ENCODE assay signal across 24 cellular contexts in genomic region chr4:139481465-139481864, GRCh38. TPM values are rescaled to one million over a fixed set of nuclear protein-coding genes. Genes with fewer than 3 reads are reported as not detected.
DNase-seq lines count a peak whose midpoint lies in the region; ATAC-seq, FAIRE-seq and TF ChIP-seq lines count a peak whose summit lies in the region.
"Had no signal": no experiment of that assay in that cellular context is flagged by ENCODE, and none has a peak within 500 bp of the region (broad histone marks: within the 10 kb centered on the region; RNA-seq: fewer than 3 reads in every experiment).

No MANE protein-coding gene starts in this region.

- no peaks in the 10 kb centered on the region for H3K79me1 ChIP-seq in IMR-90 (ENCODE audit: low read depth in 1 of 2, low read length in 2 of 2)
- H3K79me1 ChIP-seq in trophoblast cell (ENCODE audit: low read length): no peaks in the 10 kb centered on the region

- no peak overlapping the region for H3K56ac ChIP-seq in IMR-90 (ENCODE audit: extremely low read depth, insufficient read depth, low read length)

- H2BK120ac ChIP-seq in IMR-90 (ENCODE audit: low read depth, low read length) (no peak overlapping the region), trophoblast cell (ENCODE audit: insufficient read depth, low read length, poor library complexity) (no peak overlapping the region)

- FAIRE-seq in bronchial epithelial cell (lab: Jason Lieb, UNC): peak; percentile 47
- FAIRE-seq: A549, G401.6, GM12892, H1 had no signal

- no peak for TF ChIP-seq RAD21 in IMR-90 (IDR thresholded peaks at IDR 0.05; ENCODE audit: low read length)

- H4K20me1 ChIP-seq in IMR-90 (ENCODE audit: insufficient read depth, low read length): no peaks in the 10 kb centered on the region
- H4K20me1 ChIP-seq: BLaER1 treated with 17β-estradiol and CSF1 and Interleukin-3, amounts not matched to agents 10 nM and 100 nM had no signal

- H2BK15ac ChIP-seq in IMR-90 (ENCODE audit: low read depth, low read length): no peak overlapping the region

- H4K5ac ChIP-seq in IMR-90 (ENCODE audit: low read depth, low read length): no peak overlapping the region

- CTCF ChIA-PET in IMR-90 (lab: Yijun Ruan, JAX): no interaction called here

- H3K27ac ChIP-seq in IMR-90 (ENCODE audit: insufficient read depth, low read length) (no peak overlapping the region), right lobe of liver (no peak overlapping the region), trophoblast cell (ENCODE audit: low read depth, low read length) (no peak overlapping the region)
- H3K27ac ChIP-seq: A549; BLaER1 treated with 17β-estradiol and CSF1 and Interleukin-3, amounts not matched to agents 10 nM and 100 nM; GM23248 had no signal

- BruUV-seq in IMR-90 (replicated peaks; lab: Mats Ljungman, UMichigan): no TSS peak

- H3K79me2 ChIP-seq in trophoblast cell (ENCODE audit: control insufficient read depth, insufficient read depth, low read length, poor library complexity): no peaks in the 10 kb centered on the region

- H3K14ac ChIP-seq in IMR-90 (replicated peaks; ENCODE audit: low read depth, low read length) (no peak overlapping the region), trophoblast cell (ENCODE audit: low read length) (no peak overlapping the region)

- POLR2A ChIA-PET in IMR-90 (lab: Charles Lee; ENCODE audit: unreplicated experiment): no interaction called here

- H4K8ac ChIP-seq in IMR-90 (ENCODE audit: low read depth in 2 of 2, low read length in 2 of 2): no peak overlapping the region
- H4K8ac ChIP-seq in trophoblast cell (ENCODE audit: low read depth, low read length): no peak overlapping the region

- peaks cover 3% of the 10 kb centered on the region; the same call in 1 of the 2 replicates for H3K4me1 ChIP-seq in IMR-90 (ENCODE audit: control insufficient read depth, insufficient read depth, low read length)
- peaks cover 0 to 21% (median 6%) of the 10 kb centered on the region in 4 donors for H3K4me1 ChIP-seq in right lobe of liver
- peaks cover 0 to 2% of the 10 kb centered on the region in 2 experiments for H3K4me1 ChIP-seq in trophoblast cell (ENCODE audit: control insufficient read depth in 1 of 2, insufficient read depth in 2 of 2, low read length in 2 of 2)
- H3K4me1 ChIP-seq: A549, BE2C had no signal

- TF ChIP-seq CTCF in IMR-90 (conservative IDR thresholded peaks at IDR 0.05; ENCODE audit: low read depth, low read length): no peak
- TF ChIP-seq CTCF in bronchial epithelial cell (IDR thresholded peaks at IDR 0.05; ENCODE audit: insufficient read depth, low read length, severe bottlenecking): no peak
- no peak for TF ChIP-seq CTCF in right lobe of liver (IDR thresholded peaks at IDR 0.05)

- H3K9me3 ChIP-seq in IMR-90 (ENCODE audit: control insufficient read depth, insufficient read depth, low read length): no peaks in the 10 kb centered on the region
- H3K9me3 ChIP-seq in right lobe of liver: no peaks in the 10 kb centered on the region
- H3K9me3 ChIP-seq in trophoblast cell (ENCODE audit: insufficient read depth, low read depth, low read length): no peaks in the 10 kb centered on the region
- H3K9me3 ChIP-seq: A549; BE2C; BLaER1 treated with 17β-estradiol and CSF1 and Interleukin-3, amounts not matched to agents 10 nM and 100 nM had no signal

- no CpG with 5 or more reads among the region's 1 CpG for WGBS in IMR-90 (ENCODE audit: extremely low coverage in 2 of 2, insufficient read length in 1 of 2), 2 experiments
- WGBS in right lobe of liver (ENCODE audit: insufficient coverage, low coverage, low lambda C conversion rate, missing lambda C conversion rate): 7% methylated on average over 1 of the region's 1 CpG
- no CpG with 5 or more reads among the region's 1 CpG for WGBS in trophoblast cell (ENCODE audit: extremely low coverage, insufficient coverage, insufficient read length)

- H3K18ac ChIP-seq in IMR-90 (ENCODE audit: low read depth, low read length) (no peak overlapping the region), trophoblast cell (ENCODE audit: low read length) (no peak overlapping the region)

- peak overlapping the region; percentile 31 for H2AK9ac ChIP-seq in IMR-90 (replicated peaks; ENCODE audit: low read depth, low read length, poor library complexity)

- TF ChIP-seq POLR2A in IMR-90 (IDR thresholded peaks at IDR 0.05; ENCODE audit: low read depth, low read length) (no peak), right lobe of liver (IDR thresholded peaks at IDR 0.05) (no peak)

- in situ Hi-C loops in IMR-90 (cut with MboI; ENCODE audit: low sequenced_read_pairs): no loop called here

- no peaks in the 10 kb centered on the region; the same call in 1 of the 2 replicates for H3K9me1 ChIP-seq in IMR-90 (ENCODE audit: insufficient read depth, low read length)

- ATAC-seq in IMR-90 (ENCODE audit: low read depth) (no peak), right lobe of liver (peak; percentile 77 to 88 (median 84)), HG02938 (IDR thresholded peaks at IDR 0.05; ENCODE audit: unreplicated experiment) (no peak)
- ATAC-seq: A549, HCT116 had no signal

- no peak for DNase-seq in IMR-90
- no peak for DNase-seq in bronchial epithelial cell (ENCODE audit: low read depth)
- peak; percentile 67 to 69 (median 67) for DNase-seq in right lobe of liver
- no peak for DNase-seq in trophoblast cell
- no peak for DNase-seq in NCI-H1105 treated with DMSO at 0.1 percent for 48 hours (lab: John Stamatoyannopoulos, UW)
- no peak for DNase-seq in DMS53 treated with DMSO at 0.1 percent for 48 hours (lab: John Stamatoyannopoulos, UW; ENCODE audit: unreplicated experiment)
- DNase-seq: 8988T; ACHN; AML-193; BE2C; Calu3; CD4-positive, alpha-beta T cell; COR-L47; DMS53; DND-41; GM23248; H9 had no signal

- H3K9ac ChIP-seq in IMR-90 (ENCODE audit: low read depth, low read length) (no peak overlapping the region), trophoblast cell (ENCODE audit: low read length) (no peak overlapping the region)
- H3K9ac ChIP-seq: BLaER1 treated with 17β-estradiol and CSF1 and Interleukin-3, amounts not matched to agents 10 nM and 100 nM; GM23248 had no signal

- H2BK20ac ChIP-seq in IMR-90 (ENCODE audit: low read depth, low read length): no peak overlapping the region

- H3K4ac ChIP-seq in IMR-90 (ENCODE audit: low read depth, low read length): no peak overlapping the region
- no peak overlapping the region for H3K4ac ChIP-seq in trophoblast cell (ENCODE audit: low read depth, low read length)

- H2BK12ac ChIP-seq in trophoblast cell (ENCODE audit: low read length): no peak overlapping the region

- H3K27me3 ChIP-seq in IMR-90 (ENCODE audit: control insufficient read depth, insufficient read depth, low read length) (no peaks in the 10 kb centered on the region), bronchial epithelial cell (ENCODE audit: control insufficient read depth, insufficient read depth, low read length) (no peaks in the 10 kb centered on the region), right lobe of liver (no peaks in the 10 kb centered on the region), trophoblast cell (ENCODE audit: insufficient read depth, low read length) (no peaks in the 10 kb centered on the region)
- H3K27me3 ChIP-seq: BE2C; BLaER1 treated with 17β-estradiol and CSF1 and Interleukin-3, amounts not matched to agents 10 nM and 100 nM had no signal

- no peaks in the 10 kb centered on the region for H3K36me3 ChIP-seq in IMR-90 (ENCODE audit: control insufficient read depth, insufficient read depth, low read length)
- no peaks in the 10 kb centered on the region for H3K36me3 ChIP-seq in bronchial epithelial cell (ENCODE audit: control insufficient read depth, insufficient read depth, low read length)
- H3K36me3 ChIP-seq in right lobe of liver: no peaks in the 10 kb centered on the region
- no peaks in the 10 kb centered on the region for H3K36me3 ChIP-seq in trophoblast cell (ENCODE audit: control insufficient read depth in 1 of 2, insufficient read depth in 2 of 2, low read length in 2 of 2)
- H3K36me3 ChIP-seq: BE2C had no signal

- no peak overlapping the region for H3K4me3 ChIP-seq in IMR-90 (ENCODE audit: insufficient read depth, low read depth, low read length)
- H3K4me3 ChIP-seq in bronchial epithelial cell (ENCODE audit: low read depth, low read length): no peak overlapping the region
- no peak overlapping the region for H3K4me3 ChIP-seq in right lobe of liver
- peak overlapping the region; percentile 44 for H3K4me3 ChIP-seq in trophoblast cell (ENCODE audit: low read depth, low read length)
- H3K4me3 ChIP-seq: A549; BLaER1 treated with 17β-estradiol and CSF1 and Interleukin-3, amounts not matched to agents 10 nM and 100 nM; GM23248 had no signal

- no peak overlapping the region for H2AFZ ChIP-seq in IMR-90 (replicated peaks; ENCODE audit: low read length, poor library complexity)
- H2AFZ ChIP-seq in trophoblast cell (ENCODE audit: insufficient read depth, low read length, poor library complexity): no peak overlapping the region
- H2AFZ ChIP-seq: GM23248 had no signal

- dilution Hi-C loops in IMR-90 (cut with HindIII; ENCODE audit: low sequenced_read_pairs, unreplicated experiment): no loop called here

- H4K12ac ChIP-seq in trophoblast cell (ENCODE audit: low read depth, low read length): no peak overlapping the region

- H2BK5ac ChIP-seq in IMR-90 (ENCODE audit: low read depth, low read length, poor library complexity, severe bottlenecking): no peak overlapping the region
- no peak overlapping the region for H2BK5ac ChIP-seq in trophoblast cell (ENCODE audit: low read depth, low read length, poor library complexity)

- H2AK5ac ChIP-seq in IMR-90 (ENCODE audit: low read depth, low read length) (no peak overlapping the region), trophoblast cell (ENCODE audit: low read length) (no peak overlapping the region)

- H4K91ac ChIP-seq in IMR-90 (ENCODE audit: insufficient read depth, low read depth, low read length) (no peak overlapping the region), trophoblast cell (ENCODE audit: low read depth, low read length) (no peak overlapping the region)

- H3K23ac ChIP-seq in IMR-90 (ENCODE audit: low read depth, low read length) (no peak overlapping the region), trophoblast cell (ENCODE audit: low read length) (no peak overlapping the region)

- intact Hi-C loops in IMR-90 (cut with micrococcal nuclease) (no loop called here), right lobe of liver (cut with DNase I) (no loop called here)

- H3K4me2 ChIP-seq in IMR-90 (ENCODE audit: low read depth, low read length): no peak overlapping the region
- no peak overlapping the region for H3K4me2 ChIP-seq in trophoblast cell (ENCODE audit: low read length)
- H3K4me2 ChIP-seq: A549; BLaER1 treated with 17β-estradiol and CSF1 and Interleukin-3, amounts not matched to agents 10 nM and 100 nM had no signal

RNA-seq across cellular contexts. Expression of gene RAB33B, which starts 27.5 kb away (rescaled TPM):
- 7.3 and 11.4 TPM in 2 replicates for total RNA-seq in IMR-90 (2012; rRNA removed)
- polyA plus RNA-seq in IMR-90 (2012; rRNA removed): 3.2 and 3.7 TPM in 2 replicates
- polyA plus RNA-seq in IMR-90 (2012; cell fraction: cytosol; rRNA removed): 1.4 and 1.5 TPM in 2 replicates
- 2.0 and 3.0 TPM in 2 replicates for polyA plus RNA-seq in IMR-90 (2012; cell fraction: nucleus; rRNA removed; ENCODE audit: low replicate concordance)
- total RNA-seq in bronchial epithelial cell: 9.2 and 10.0 TPM in 2 replicates
- total RNA-seq in right lobe of liver: 10 to 100 TPM; 10.9 to 15.1 (median 12.1) TPM
- 4.5 and 4.6 TPM in 2 replicates for polyA plus RNA-seq in trophoblast cell (2013)

Comparison
In these comparisons a context has a peak if more than half of its experiments do, and no peak if none do; other contexts are left out.
1. ATAC-seq: peak in right lobe of liver (4 of 4); none in IMR-90 (single experiment) and HG02938 (single experiment).
2. DNase-seq: peak in right lobe of liver (3 of 3); none in IMR-90 (single experiment), bronchial epithelial cell (single experiment), trophoblast cell (0 of 2), NCI-H1105 treated with DMSO at 0.1 percent for 48 hours (single experiment) and DMS53 treated with DMSO at 0.1 percent for 48 hours (single experiment).